8 cellular contexts compared by ENCODE assay signal in the genomic region with DNA sequence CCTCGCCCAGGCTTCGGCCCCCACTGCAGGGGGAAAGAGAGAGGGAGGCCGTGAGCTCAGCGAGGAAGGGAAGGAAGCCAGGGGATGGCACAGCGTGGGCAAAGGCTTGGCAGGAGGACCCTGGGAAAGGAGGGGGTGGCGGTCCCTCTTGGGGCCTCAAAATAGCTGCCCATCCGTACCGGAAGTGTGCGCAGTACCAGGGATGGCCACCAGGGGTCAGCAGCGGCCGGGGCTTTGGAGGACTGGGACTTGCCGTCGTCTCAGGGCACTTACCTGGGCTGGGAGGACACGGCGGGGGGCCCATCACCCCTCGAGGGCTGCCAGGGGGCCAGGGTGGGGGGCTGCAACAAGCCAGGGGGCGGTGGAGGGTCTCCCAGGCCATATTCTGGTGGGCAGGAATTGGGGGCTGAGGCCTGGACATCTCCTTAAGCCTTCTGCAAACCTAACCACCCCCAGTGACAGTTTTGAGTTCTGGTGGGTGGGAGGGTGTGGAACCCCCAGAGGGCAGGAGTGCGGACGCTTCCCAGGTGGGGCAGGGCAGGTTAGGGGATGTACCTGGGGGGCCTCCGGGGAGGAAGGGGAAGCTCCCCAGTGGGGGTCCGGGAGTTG. TPM values are rescaled to one million over a fixed set of nuclear protein-coding genes. Genes with fewer than 3 reads are reported as not detected.
DNase-seq lines count a peak whose midpoint lies in the region; ATAC-seq and TF ChIP-seq lines count a peak whose summit lies in the region.

No MANE protein-coding gene starts in this region.

- peak; percentile 90 for TF ChIP-seq CTCF in cardiac muscle cell (IDR thresholded peaks at IDR 0.05; ENCODE audit: low read depth, low read length)
- peak; percentile 83 to 89 (median 84) for TF ChIP-seq CTCF in vagina (IDR thresholded peaks at IDR 0.05)

- no peak overlapping the region for H2AFZ ChIP-seq in Karpas-422 (ENCODE audit: low read length)

- intact Hi-C loops in vagina (cut with DNase I), result no loop called here

- DNase-seq in DMS79 treated with DMSO at 0.1 percent for 48 hours (lab: John Stamatoyannopoulos, UW) (peak; percentile 41), Karpas-422 (peak; percentile 91), cardiac muscle cell (ENCODE audit: low read depth in 1 of 2, low spot score in 1 of 2) (peak; percentile 70 to 73), putamen (ENCODE audit: low spot score) (peak; percentile 33), vagina (ENCODE audit: extremely low spot score in 2 of 2) (no peak)
- peak; percentile 82 to 98 for DNase-seq in activated naive CD4-positive, alpha-beta T cell treated with anti-CD3 and anti-CD28 coated beads, Interleukin-2, amount 50 U/mL, for 72 hours (ENCODE audit: low spot score in 2 of 2)

- no peaks in the 10 kb centered on the region for H3K9me3 Mint-ChIP-seq in activated naive CD4-positive, alpha-beta T cell treated with anti-CD3 and anti-CD28 coated beads, Interleukin-2, amount 50 U/mL, for 72 hours

- H3K27ac ChIP-seq in Karpas-422 (ENCODE audit: low read length), result peak overlapping the region; percentile 64
- H3K27ac ChIP-seq in cardiac muscle cell, result no peak overlapping the region
- peak overlapping the region; percentile 33 for H3K27ac ChIP-seq in vagina

- no peaks in the 10 kb centered on the region for H3K9me2 ChIP-seq in Karpas-422 (replicated peaks; ENCODE audit: insufficient read depth, low read length)

- H3K36me3 ChIP-seq in Karpas-422 (ENCODE audit: insufficient read depth, low read length), result peaks cover 46% of the 10 kb centered on the region
- no peaks in the 10 kb centered on the region for H3K36me3 ChIP-seq in cardiac muscle cell
- peaks cover 0 to 15% of the 10 kb centered on the region in 2 donors for H3K36me3 ChIP-seq in vagina

- H3K36me3 Mint-ChIP-seq in activated naive CD4-positive, alpha-beta T cell treated with anti-CD3 and anti-CD28 coated beads, Interleukin-2, amount 50 U/mL, for 72 hours, result no peaks in the 10 kb centered on the region

- ATAC-seq in SK-N-SH treated with all-trans-retinoic acid at 6 μM for 48 hours (peak; percentile 89), HG03460 (IDR thresholded peaks at IDR 0.05; ENCODE audit: unreplicated experiment) (no peak)
- ATAC-seq in activated naive CD4-positive, alpha-beta T cell treated with anti-CD3 and anti-CD28 coated beads, Interleukin-2, amount 50 U/mL, for 72 hours, result peak; percentile 78 to 88

- H3K4me2 ChIP-seq in Karpas-422 (ENCODE audit: low read depth, low read length, poor library complexity, severe bottlenecking), result no peak overlapping the region

- H3K4me1 ChIP-seq in Karpas-422 (ENCODE audit: low read length) (peaks cover 54% of the 10 kb centered on the region), cardiac muscle cell (ENCODE audit: low read depth) (no peaks in the 10 kb centered on the region), vagina (peaks cover 10% of the 10 kb centered on the region)

- no peak for TF ChIP-seq POLR2A in vagina (IDR thresholded peaks at IDR 0.05)

- H3K9ac ChIP-seq in Karpas-422 (ENCODE audit: low read length), result no peak overlapping the region

- H3K4me3 ChIP-seq in Karpas-422 (ENCODE audit: low read length) (no peak overlapping the region), cardiac muscle cell (no peak overlapping the region), vagina (peak overlapping the region; percentile 15 to 27)

- H3K79me2 ChIP-seq in Karpas-422 (ENCODE audit: low read length), result no peaks in the 10 kb centered on the region

- peaks cover 27% of the 10 kb centered on the region; the same call in 1 of the 2 replicates for H4K20me1 ChIP-seq in Karpas-422 (ENCODE audit: insufficient read depth, low read depth, low read length)

- no peak overlapping the region for H3K27ac Mint-ChIP-seq in activated naive CD4-positive, alpha-beta T cell treated with anti-CD3 and anti-CD28 coated beads, Interleukin-2, amount 50 U/mL, for 72 hours

- no peaks in the 10 kb centered on the region for H3K27me3 ChIP-seq in Karpas-422 (ENCODE audit: low read length)
- H3K27me3 ChIP-seq in cardiac muscle cell, result peaks cover under 1% of the 10 kb centered on the region
- H3K27me3 ChIP-seq in vagina, result no peaks in the 10 kb centered on the region

- no peaks in the 10 kb centered on the region for H3K9me3 ChIP-seq in Karpas-422 (ENCODE audit: low read length)
- H3K9me3 ChIP-seq in cardiac muscle cell (ENCODE audit: low read depth), result no peaks in the 10 kb centered on the region
- H3K9me3 ChIP-seq in vagina, result no peaks in the 10 kb centered on the region

TF ChIP-seq in SK-N-SH treated with all-trans-retinoic acid at 6 μM for 48 hours, 23 proteins besides CTCF, POLR2A, EP300 and RAD21 (continues in another document):
- no peak for TF ChIP-seq OSR1 (CRISPR knock-in tag; IDR thresholded peaks at IDR 0.05)
- TF ChIP-seq, protein P1, sequence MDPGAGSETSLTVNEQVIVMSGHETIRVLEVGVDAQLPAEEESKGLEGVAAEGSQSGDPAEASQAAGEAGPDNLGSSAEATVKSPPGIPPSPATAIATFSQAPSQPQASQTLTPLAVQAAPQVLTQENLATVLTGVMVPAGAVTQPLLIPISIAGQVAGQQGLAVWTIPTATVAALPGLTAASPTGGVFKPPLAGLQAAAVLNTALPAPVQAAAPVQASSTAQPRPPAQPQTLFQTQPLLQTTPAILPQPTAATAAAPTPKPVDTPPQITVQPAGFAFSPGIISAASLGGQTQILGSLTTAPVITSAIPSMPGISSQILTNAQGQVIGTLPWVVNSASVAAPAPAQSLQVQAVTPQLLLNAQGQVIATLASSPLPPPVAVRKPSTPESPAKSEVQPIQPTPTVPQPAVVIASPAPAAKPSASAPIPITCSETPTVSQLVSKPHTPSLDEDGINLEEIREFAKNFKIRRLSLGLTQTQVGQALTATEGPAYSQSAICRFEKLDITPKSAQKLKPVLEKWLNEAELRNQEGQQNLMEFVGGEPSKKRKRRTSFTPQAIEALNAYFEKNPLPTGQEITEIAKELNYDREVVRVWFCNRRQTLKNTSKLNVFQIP (CRISPR knock-in tag; IDR thresholded peaks at IDR 0.05; ENCODE audit: borderline replicate concordance, low read depth), result no peak
- TF ChIP-seq ZFP3 (CRISPR knock-in tag; IDR thresholded peaks at IDR 0.05), result no peak
- TF ChIP-seq ZNF565 (CRISPR knock-in tag; conservative IDR thresholded peaks at IDR 0.05; ENCODE audit: low read depth), result no peak
- TF ChIP-seq CSDC2 (CRISPR knock-in tag; IDR thresholded peaks at IDR 0.05), result no peak
- TF ChIP-seq, protein P2, sequence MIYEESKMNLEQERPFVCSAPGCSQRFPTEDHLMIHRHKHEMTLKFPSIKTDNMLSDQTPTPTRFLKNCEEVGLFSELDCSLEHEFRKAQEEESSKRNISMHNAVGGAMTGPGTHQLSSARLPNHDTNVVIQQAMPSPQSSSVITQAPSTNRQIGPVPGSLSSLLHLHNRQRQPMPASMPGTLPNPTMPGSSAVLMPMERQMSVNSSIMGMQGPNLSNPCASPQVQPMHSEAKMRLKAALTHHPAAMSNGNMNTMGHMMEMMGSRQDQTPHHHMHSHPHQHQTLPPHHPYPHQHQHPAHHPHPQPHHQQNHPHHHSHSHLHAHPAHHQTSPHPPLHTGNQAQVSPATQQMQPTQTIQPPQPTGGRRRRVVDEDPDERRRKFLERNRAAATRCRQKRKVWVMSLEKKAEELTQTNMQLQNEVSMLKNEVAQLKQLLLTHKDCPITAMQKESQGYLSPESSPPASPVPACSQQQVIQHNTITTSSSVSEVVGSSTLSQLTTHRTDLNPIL (CRISPR knock-in tag; IDR thresholded peaks at IDR 0.05; ENCODE audit: low read depth), result no peak
- TF ChIP-seq GLIS3 (CRISPR knock-in tag; IDR thresholded peaks at IDR 0.05), result no peak
- no peak for TF ChIP-seq PPARA (CRISPR knock-in tag; IDR thresholded peaks at IDR 0.05; ENCODE audit: borderline replicate concordance)

RNA-seq across cellular contexts. Expression of a gene that starts 7.8 kb away (rescaled TPM):
- 24.9 and 58.5 TPM in 2 replicates for total RNA-seq in Karpas-422 (2014; rRNA removed; shearing (Covaris generic); ENCODE audit: low replicate concordance)
- 10 to 100 TPM; 22.9 to 28.2 TPM for total RNA-seq in activated naive CD4-positive, alpha-beta T cell treated with anti-CD3 and anti-CD28 coated beads, Interleukin-2, amount 50 U/mL, for 72 hours
- total RNA-seq in cardiac muscle cell (83.9 and 136 TPM in 2 replicates), vagina (31.7 TPM)
- polyA plus RNA-seq in cardiac muscle cell, result 121 and 157 TPM in 2 replicates

RNA-seq across cellular contexts. Expression of a gene that starts 24.0 kb away (rescaled TPM):
- total RNA-seq in Karpas-422 (2014; rRNA removed; shearing (Covaris generic); ENCODE audit: low replicate concordance), result 395 and 679 TPM in 2 replicates
- 1 to 10 TPM; 2.4 to 3.4 TPM for total RNA-seq in activated naive CD4-positive, alpha-beta T cell treated with anti-CD3 and anti-CD28 coated beads, Interleukin-2, amount 50 U/mL, for 72 hours
- total RNA-seq in cardiac muscle cell (0.18 TPM in 1 of 2 replicates, not detected in the other), vagina (not detected)
- 1.2 and 1.7 TPM in 2 replicates for polyA plus RNA-seq in cardiac muscle cell

RNA-seq across cellular contexts. Expression of a gene that starts 45.8 kb away (rescaled TPM):
- total RNA-seq in Karpas-422 (2014; rRNA removed; shearing (Covaris generic); ENCODE audit: low replicate concordance), result 6.6 and 12.3 TPM in 2 replicates
- 10 to 100 TPM; 11.6 to 26.9 TPM for total RNA-seq in activated naive CD4-positive, alpha-beta T cell treated with anti-CD3 and anti-CD28 coated beads, Interleukin-2, amount 50 U/mL, for 72 hours
- total RNA-seq in cardiac muscle cell (24.7 and 28.7 TPM in 2 replicates), vagina (18.9 TPM)
- polyA plus RNA-seq in cardiac muscle cell, result 29.1 and 38.0 TPM in 2 replicates

RNA-seq across cellular contexts. Expression of a gene that starts 46.0 kb away (rescaled TPM):
- 170 and 176 TPM in 2 replicates for total RNA-seq in Karpas-422 (2014; rRNA removed; shearing (Covaris generic); ENCODE audit: low replicate concordance)
- 100 to 1,000 TPM in 1 of 2 donors, 10 to 100 TPM in 1; 88.2 to 122 TPM for total RNA-seq in activated naive CD4-positive, alpha-beta T cell treated with anti-CD3 and anti-CD28 coated beads, Interleukin-2, amount 50 U/mL, for 72 hours
- 88.8 and 117 TPM in 2 replicates for total RNA-seq in cardiac muscle cell
- polyA plus RNA-seq in cardiac muscle cell, result 130 and 156 TPM in 2 replicates
- 61.6 TPM for total RNA-seq in vagina

RNA-seq across cellular contexts. Expression of a gene that starts 57.1 kb away (rescaled TPM):
- 6.9 and 21.4 TPM in 2 replicates for total RNA-seq in Karpas-422 (2014; rRNA removed; shearing (Covaris generic); ENCODE audit: low replicate concordance)
- total RNA-seq in activated naive CD4-positive, alpha-beta T cell treated with anti-CD3 and anti-CD28 coated beads, Interleukin-2, amount 50 U/mL, for 72 hours, result 10 to 100 TPM; 34.4 to 38.6 TPM
- total RNA-seq in cardiac muscle cell, result 5.1 and 6.4 TPM in 2 replicates
- polyA plus RNA-seq in cardiac muscle cell, result 7.8 and 10.0 TPM in 2 replicates
- 12.5 TPM for total RNA-seq in vagina

Comparison
In these comparisons a context has a peak if more than half of its experiments do, and no peak if none do; other contexts are left out.
1. DNase-seq: peak in DMS79 treated with DMSO at 0.1 percent for 48 hours (single experiment), Karpas-422 (single experiment), activated naive CD4-positive, alpha-beta T cell treated with anti-CD3 and anti-CD28 coated beads, Interleukin-2, amount 50 U/mL, for 72 hours (2 of 2), cardiac muscle cell (2 of 2) and putamen (single experiment); none in vagina (0 of 2).
2. H3K4me3 ChIP-seq: peak in vagina (2 of 2); none in Karpas-422 (single experiment) and cardiac muscle cell (single experiment).
3. RNA of a gene that starts 24.0 kb away (total RNA-seq): 395 to 679 TPM in Karpas-422; 2.4 to 3.4 TPM in activated naive CD4-positive, alpha-beta T cell treated with anti-CD3 and anti-CD28 coated beads, Interleukin-2, amount 50 U/mL, for 72 hours, 0.18 TPM in cardiac muscle cell and not detected in vagina (single experiment); every median in the first group is over 10 times any median in the second.